Comparison of ENCODE assay signal across 19 cellular contexts in genomic region chr4:5954056-5954760, GRCh38.
"Had no signal": no experiment of that assay in that cellular context is flagged by ENCODE, and none has a peak within 500 bp of the region (broad histone marks: within the 10 kb centered on the region; RNA-seq: fewer than 3 reads in every experiment).

No MANE protein-coding gene starts in this region.

- H3K27ac Mint-ChIP-seq: activated CD4-positive, alpha-beta T cell treated with anti-CD3 and anti-CD28 coated beads, Interleukin-2, amount 10 ng/mL, durations not matched to agents 7 days and 5 days; activated naive CD8-positive, alpha-beta T cell treated with anti-CD3 and anti-CD28 coated beads for 36 hours; activated T-cell treated with anti-CD3 and anti-CD28 coated beads, Interleukin-2, amount 50 U/mL, for 72 hours; mesothelial cell of epicardium had no signal

- H3K27ac ChIP-seq: colonic mucosa, foreskin keratinocyte, pancreas, tibial nerve, vagina had no signal

- H3K9me3 Mint-ChIP-seq: activated CD4-positive, alpha-beta T cell treated with anti-CD3 and anti-CD28 coated beads, Interleukin-2, amount 10 ng/mL, durations not matched to agents 7 days and 5 days; activated naive CD8-positive, alpha-beta T cell treated with anti-CD3 and anti-CD28 coated beads for 36 hours; brain; mesothelial cell of epicardium had no signal

- ATAC-seq: activated T-cell treated with anti-CD3 and anti-CD28 coated beads, Interleukin-2, amount 50 U/mL, for 72 hours; foreskin keratinocyte; pancreas had no signal

- H3K4me1 Mint-ChIP-seq: activated naive CD8-positive, alpha-beta T cell treated with anti-CD3 and anti-CD28 coated beads for 36 hours had no signal

- H3K4me3 ChIP-seq: colonic mucosa, pancreas, tibial nerve, vagina had no signal

- H3K36me3 Mint-ChIP-seq: activated naive CD8-positive, alpha-beta T cell treated with anti-CD3 and anti-CD28 coated beads for 36 hours; brain; mesothelial cell of epicardium had no signal

- H3K36me3 ChIP-seq: colonic mucosa, pancreas, tibial nerve, vagina had no signal

- H3K4me3 Mint-ChIP-seq: activated CD4-positive, alpha-beta T cell treated with anti-CD3 and anti-CD28 coated beads, Interleukin-2, amount 10 ng/mL, durations not matched to agents 7 days and 5 days; activated naive CD8-positive, alpha-beta T cell treated with anti-CD3 and anti-CD28 coated beads for 36 hours; activated T-cell treated with anti-CD3 and anti-CD28 coated beads, Interleukin-2, amount 50 U/mL, for 72 hours; mesothelial cell of epicardium had no signal

- DNase-seq: activated CD4-positive, alpha-beta T cell treated with anti-CD3 and anti-CD28 coated beads, Interleukin-2, amount 10 ng/mL, durations not matched to agents 7 days and 5 days; activated CD8-positive, alpha-beta memory T cell treated with anti-CD3 and anti-CD28 coated beads, Interleukin-2, amount 50 U/mL, for 48 hours; activated naive CD8-positive, alpha-beta T cell treated with anti-CD3 and anti-CD28 coated beads for 36 hours; activated T-cell treated with anti-CD3 and anti-CD28 coated beads, Interleukin-2, amount 50 U/mL, for 72 hours; central memory CD4-positive, alpha-beta T cell; colonic mucosa; effector CD8-positive, alpha-beta T cell; foreskin keratinocyte; kidney glomerular epithelial cell; pancreas; small intestine; stimulated activated CD4-positive, alpha-beta T cell treated with anti-CD3 and anti-CD28 coated beads, Interleukin-4, amount 100 ng/mL, for 4 hours; stimulated activated CD8-positive, alpha-beta memory T cell treated with anti-CD3 and anti-CD28 coated beads, Interleukin-4, amount 100 ng/mL, for 48 hours; stimulated activated naive CD4-positive, alpha-beta T cell treated with Interleukin-2 at 50 U/mL for 16 hours; substantia nigra had no signal

- H3K4me1 ChIP-seq: colonic mucosa, foreskin keratinocyte, tibial nerve had no signal

- H3K27me3 ChIP-seq: colonic mucosa, foreskin keratinocyte, pancreas, tibial nerve, vagina had no signal

- H3K9me3 ChIP-seq: colonic mucosa, pancreas, tibial nerve, vagina had no signal
